ENCODE assay signal across 21 cellular contexts in the genomic region with DNA sequence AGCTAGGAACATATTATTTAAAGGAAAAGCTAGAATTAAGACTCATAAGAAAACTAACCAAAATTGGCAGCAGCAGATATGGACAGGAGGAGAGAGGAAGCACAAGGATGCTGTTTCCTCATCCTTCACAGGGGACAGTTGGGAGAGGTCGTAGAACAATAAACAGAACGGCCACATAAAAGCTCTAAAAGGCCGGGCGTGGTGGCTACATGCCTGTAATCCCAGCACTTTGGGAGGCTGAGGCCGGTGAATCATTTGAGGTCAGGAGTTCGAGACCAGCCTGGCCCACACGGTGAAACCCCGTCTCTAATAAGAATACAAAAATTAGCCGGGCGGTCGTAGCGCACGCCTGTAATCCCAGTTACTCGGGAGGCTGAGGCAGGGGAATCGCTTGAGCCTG. TPM values are rescaled to one million over a fixed set of nuclear protein-coding genes. Genes with fewer than 3 reads are reported as not detected.
"Had no signal": no experiment of that assay in that cellular context is flagged by ENCODE, and none has a peak within 500 bp of the region (broad histone marks: within the 10 kb centered on the region; RNA-seq: fewer than 3 reads in every experiment).

No MANE protein-coding gene starts in this region.

- DNase-seq: activated CD4-positive, alpha-beta T cell treated with anti-CD3 and anti-CD28 coated beads, Interleukin-2, amount 50 U/mL, for 48 hours; activated naive CD4-positive, alpha-beta T cell; activated T-cell treated with anti-CD3 and anti-CD28 coated beads for 4 hours; anterior cingulate cortex; brain microvascular endothelial cell; central memory CD4-positive, alpha-beta T cell; gastrocnemius medialis; kidney; left lung; mammary epithelial cell; midbrain; occipital lobe; stimulated activated CD4-positive, alpha-beta T cell treated with anti-CD3 and anti-CD28 coated beads, Interleukin-12 subunit alpha, Interleukin-12 subunit beta, amount 100 ng/mL, for 4 hours; stimulated activated CD4-positive, alpha-beta T cell treated with anti-CD3 and anti-CD28 coated beads, Interleukin-1b, Interleukin-23, amount 100 ng/mL, for 48 hours; stomach; T-helper 2 cell had no signal

- H3K4me3 ChIP-seq: gastrocnemius medialis, left lung, stomach had no signal

- H3K4me3 Mint-ChIP-seq: type B pancreatic cell had no signal

- ATAC-seq: gastrocnemius medialis, left lung had no signal

- H3K27ac Mint-ChIP-seq: type B pancreatic cell had no signal

- FAIRE-seq: colon, endometrium, kidney had no signal

- H3K9me3 Mint-ChIP-seq: type B pancreatic cell had no signal

- H3K36me3 Mint-ChIP-seq: type B pancreatic cell had no signal

RNA-seq across cellular contexts. Expression of a gene that starts 10.5 kb away (rescaled TPM):
- polyA plus RNA-seq: esophagus, mammary epithelial cell, neural cell, stomach had no signal

RNA-seq across cellular contexts. Expression of a gene that starts 17.2 kb away (rescaled TPM):
- polyA plus RNA-seq: esophagus, mammary epithelial cell, neural cell had no signal
